In the genomic region with DNA sequence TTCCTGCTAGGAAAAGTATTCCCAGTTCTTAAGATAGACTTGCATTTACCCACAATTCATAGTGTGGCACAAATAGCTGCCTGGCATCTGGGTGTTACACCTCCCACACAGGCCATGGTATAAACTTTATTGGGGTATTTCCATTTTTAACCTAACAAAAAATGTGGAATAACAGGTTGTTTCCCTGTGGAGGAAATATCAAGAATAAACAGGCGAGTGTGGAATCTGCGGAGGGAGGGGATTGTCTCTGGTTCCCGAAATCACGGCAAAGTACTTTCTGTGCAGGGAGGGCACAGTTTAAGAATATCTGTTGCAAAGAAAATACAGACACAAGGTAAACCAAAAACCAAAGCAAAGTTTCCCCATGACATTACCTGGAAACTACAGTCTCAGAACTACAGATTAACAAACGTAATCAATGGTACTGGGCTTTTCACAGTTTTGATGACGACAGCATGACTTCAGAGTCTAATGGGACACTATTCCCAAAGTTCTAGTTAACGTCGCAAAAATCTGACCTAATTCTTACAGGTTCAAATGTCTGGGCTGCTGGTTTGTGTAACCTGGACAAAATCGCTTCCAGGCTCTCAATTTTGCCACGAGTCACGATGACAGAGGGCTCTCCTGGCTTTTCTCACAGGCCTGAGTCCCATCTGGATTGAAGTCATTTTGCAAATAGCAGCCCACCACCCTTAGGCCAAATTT, we compare ENCODE assay signal across 8 cellular contexts. TPM values are rescaled to one million over a fixed set of nuclear protein-coding genes. Genes with fewer than 3 reads are reported as not detected.
DNase-seq lines count a peak whose midpoint lies in the region; ATAC-seq and TF ChIP-seq lines count a peak whose summit lies in the region.

No MANE protein-coding gene starts in this region.

- peaks cover 54% of the 10 kb centered on the region for H4K20me1 ChIP-seq in Karpas-422 (ENCODE audit: insufficient read depth, low read depth, low read length)

- no peak for ATAC-seq in naive B cell (ENCODE audit: low read depth in 2 of 2)

- H3K27me3 Mint-ChIP-seq in naive B cell: no peaks in the 10 kb centered on the region

- H3K9me3 Mint-ChIP-seq in naive B cell: no peaks in the 10 kb centered on the region

- peaks cover 33 to 66% (median 47%) of the 10 kb centered on the region in 3 donors for H3K4me1 Mint-ChIP-seq in naive B cell

- DNase-seq in BE2C (no peak), Karpas-422 (no peak), coronary artery (ENCODE audit: low spot score) (no peak), naive B cell (no peak), NCI-H774 (lab: John Stamatoyannopoulos, UW) (no peak), T-helper 9 cell (no peak), cortex of kidney (lab: John Stamatoyannopoulos, UW) (no peak), putamen (ENCODE audit: low spot score) (no peak)

- no peaks in the 10 kb centered on the region; the same call in 1 of the 2 replicates for H3K36me3 ChIP-seq in BE2C
- peaks cover 17% of the 10 kb centered on the region; the same call in 1 of the 2 replicates for H3K36me3 ChIP-seq in Karpas-422 (ENCODE audit: insufficient read depth, low read length)

- H3K4me1 ChIP-seq in BE2C (no peaks in the 10 kb centered on the region), Karpas-422 (ENCODE audit: low read length) (peaks cover 80% of the 10 kb centered on the region)

- H3K9me2 ChIP-seq in Karpas-422 (replicated peaks; ENCODE audit: insufficient read depth, low read length): no peaks in the 10 kb centered on the region

- peak overlapping the region; percentile 86 to 98 (median 94) for H3K4me3 Mint-ChIP-seq in naive B cell

- no peak for TF ChIP-seq CTCF in BE2C (IDR thresholded peaks at IDR 0.05; ENCODE audit: low read depth, low read length)
- no peak for TF ChIP-seq CTCF in coronary artery (IDR thresholded peaks at IDR 0.05)

- H3K27ac Mint-ChIP-seq in naive B cell: peak overlapping the region; percentile 90 to 95 (median 92)

- H3K27me3 ChIP-seq in BE2C (no peaks in the 10 kb centered on the region), Karpas-422 (ENCODE audit: low read length) (no peaks in the 10 kb centered on the region)

- no peak overlapping the region for H2AFZ ChIP-seq in Karpas-422 (ENCODE audit: low read length)

- H3K27ac ChIP-seq in Karpas-422 (ENCODE audit: low read length) (peak overlapping the region; percentile 72; the same call in 1 of the 2 replicates), coronary artery (peak overlapping the region; percentile 83 to 89)

- H3K36me3 Mint-ChIP-seq in naive B cell: peaks cover 0 to 5% of the 10 kb centered on the region in 2 donors

- peak overlapping the region; percentile 95 for H3K9ac ChIP-seq in Karpas-422 (ENCODE audit: low read length)

- peak overlapping the region; percentile 95 for H3K4me2 ChIP-seq in Karpas-422 (ENCODE audit: low read depth, low read length, poor library complexity, severe bottlenecking)

- H3K9me3 ChIP-seq in BE2C: no peaks in the 10 kb centered on the region
- no peaks in the 10 kb centered on the region for H3K9me3 ChIP-seq in Karpas-422 (ENCODE audit: low read length)

- H3K79me2 ChIP-seq in Karpas-422 (ENCODE audit: low read length): peaks cover 94% of the 10 kb centered on the region

- H3K4me3 ChIP-seq in BE2C (ENCODE audit: low read depth, low read length) (peak overlapping the region; percentile 86), Karpas-422 (ENCODE audit: low read length) (peak overlapping the region; percentile 82), coronary artery (peak overlapping the region; percentile 95)

RNA-seq across cellular contexts. Expression of gene STARD7, which starts 1.4 kb away (rescaled TPM):
- polyA plus RNA-seq in BE2C (2012; ENCODE audit: insufficient read depth, insufficient read length, low read depth): 63.0 TPM
- total RNA-seq in Karpas-422 (2014; rRNA removed; shearing (Covaris generic); ENCODE audit: low replicate concordance): 140 and 167 TPM in 2 replicates
- polyA plus RNA-seq in naive B cell (ENCODE audit: low read depth in 6 of 6): 100 to 1,000 TPM; 219 to 401 (median 239) TPM

RNA-seq across cellular contexts. Expression of gene TMEM127, which starts 58.6 kb away (rescaled TPM):
- polyA plus RNA-seq in BE2C (2012; ENCODE audit: insufficient read depth, insufficient read length, low read depth): 16.8 TPM
- 17.7 and 21.9 TPM in 2 replicates for total RNA-seq in Karpas-422 (2014; rRNA removed; shearing (Covaris generic); ENCODE audit: low replicate concordance)
- 10 to 100 TPM; 37.8 to 52.0 (median 40.1) TPM for polyA plus RNA-seq in naive B cell (ENCODE audit: low read depth in 6 of 6)

RNA-seq across cellular contexts. Expression of gene CIAO1, which starts 58.8 kb away (rescaled TPM):
- 73.9 TPM for polyA plus RNA-seq in BE2C (2012; ENCODE audit: insufficient read depth, insufficient read length, low read depth)
- 71.2 and 101 TPM in 2 replicates for total RNA-seq in Karpas-422 (2014; rRNA removed; shearing (Covaris generic); ENCODE audit: low replicate concordance)
- polyA plus RNA-seq in naive B cell (ENCODE audit: low read depth in 6 of 6): 100 to 1,000 TPM in 1 of 6 donors, 10 to 100 TPM in 5; 57.8 to 101 (median 92.2) TPM
